ENCODE assay signal across 1 cellular context in the genomic region with DNA sequence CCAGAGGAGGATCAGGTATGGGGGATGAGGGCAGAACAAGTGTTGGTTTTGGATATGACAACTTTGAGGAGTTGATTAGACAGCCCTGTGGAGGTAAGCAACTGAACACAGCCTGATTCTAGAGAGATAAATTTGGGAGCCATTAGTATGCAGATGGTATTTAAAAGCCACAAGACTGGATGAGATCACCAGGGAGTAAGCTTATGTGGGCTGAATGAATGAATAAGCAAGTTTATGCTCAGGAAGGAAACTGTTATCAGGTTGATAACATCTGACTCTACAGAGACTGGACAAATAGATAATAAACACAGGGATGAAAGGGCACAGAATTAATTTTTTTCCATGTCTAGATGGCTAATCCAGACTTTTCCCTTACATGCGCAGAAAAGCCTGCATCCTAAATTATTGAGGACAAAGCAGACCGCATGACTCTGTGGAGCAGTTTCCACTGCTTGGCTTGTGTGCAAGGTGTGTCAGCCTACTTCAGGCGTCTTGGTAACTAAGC.
TF ChIP-seq lines count a peak whose summit lies in the region.

No MANE protein-coding gene starts in this region.

TF ChIP-seq in SK-N-SH, 30 proteins besides CTCF, POLR2A, EP300 and RAD21:
- no peak for TF ChIP-seq FOXJ3 (CRISPR knock-in tag; IDR thresholded peaks at IDR 0.05)
- no peak for TF ChIP-seq ELF1 (IDR thresholded peaks at IDR 0.05)
- TF ChIP-seq MEF2A (IDR thresholded peaks at IDR 0.05; ENCODE audit: borderline replicate concordance, low read depth) = peak; percentile 26; the same call in 1 of the 2 replicates
- TF ChIP-seq, protein P1, sequence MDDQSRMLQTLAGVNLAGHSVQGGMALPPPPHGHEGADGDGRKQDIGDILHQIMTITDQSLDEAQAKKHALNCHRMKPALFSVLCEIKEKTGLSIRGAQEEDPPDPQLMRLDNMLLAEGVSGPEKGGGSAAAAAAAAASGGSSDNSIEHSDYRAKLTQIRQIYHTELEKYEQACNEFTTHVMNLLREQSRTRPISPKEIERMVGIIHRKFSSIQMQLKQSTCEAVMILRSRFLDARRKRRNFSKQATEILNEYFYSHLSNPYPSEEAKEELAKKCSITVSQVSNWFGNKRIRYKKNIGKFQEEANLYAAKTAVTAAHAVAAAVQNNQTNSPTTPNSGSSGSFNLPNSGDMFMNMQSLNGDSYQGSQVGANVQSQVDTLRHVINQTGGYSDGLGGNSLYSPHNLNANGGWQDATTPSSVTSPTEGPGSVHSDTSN (IDR thresholded peaks at IDR 0.05) = peak; percentile 79
- TF ChIP-seq, protein P2, sequence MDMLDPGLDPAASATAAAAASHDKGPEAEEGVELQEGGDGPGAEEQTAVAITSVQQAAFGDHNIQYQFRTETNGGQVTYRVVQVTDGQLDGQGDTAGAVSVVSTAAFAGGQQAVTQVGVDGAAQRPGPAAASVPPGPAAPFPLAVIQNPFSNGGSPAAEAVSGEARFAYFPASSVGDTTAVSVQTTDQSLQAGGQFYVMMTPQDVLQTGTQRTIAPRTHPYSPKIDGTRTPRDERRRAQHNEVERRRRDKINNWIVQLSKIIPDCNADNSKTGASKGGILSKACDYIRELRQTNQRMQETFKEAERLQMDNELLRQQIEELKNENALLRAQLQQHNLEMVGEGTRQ (IDR thresholded peaks at IDR 0.05; ENCODE audit: borderline replicate concordance, low read depth, low read length) = no peak
- TF ChIP-seq, protein P3, sequence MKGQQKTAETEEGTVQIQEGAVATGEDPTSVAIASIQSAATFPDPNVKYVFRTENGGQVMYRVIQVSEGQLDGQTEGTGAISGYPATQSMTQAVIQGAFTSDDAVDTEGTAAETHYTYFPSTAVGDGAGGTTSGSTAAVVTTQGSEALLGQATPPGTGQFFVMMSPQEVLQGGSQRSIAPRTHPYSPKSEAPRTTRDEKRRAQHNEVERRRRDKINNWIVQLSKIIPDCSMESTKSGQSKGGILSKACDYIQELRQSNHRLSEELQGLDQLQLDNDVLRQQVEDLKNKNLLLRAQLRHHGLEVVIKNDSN (IDR thresholded peaks at IDR 0.05; ENCODE audit: borderline replicate concordance, low read depth) = no peak
- TF ChIP-seq GABPA (IDR thresholded peaks at IDR 0.05; ENCODE audit: low read depth) = no peak
- peak; percentile 43; the same call in 1 of the 2 replicates for TF ChIP-seq RXRA (IDR thresholded peaks at IDR 0.05; ENCODE audit: borderline replicate concordance, low read depth)
- peak; percentile 87 for TF ChIP-seq JUND (IDR thresholded peaks at IDR 0.05)
- TF ChIP-seq POLR2AphosphoS5 (IDR thresholded peaks at IDR 0.05; ENCODE audit: low read depth, low read length) = peak; percentile 35; the same call in 1 of the 2 replicates
- TF ChIP-seq YY1 (IDR thresholded peaks at IDR 0.05; ENCODE audit: low read depth) = peak; percentile 41; the same call in 1 of the 2 replicates
- peak; percentile 91 for TF ChIP-seq TCF12 (IDR thresholded peaks at IDR 0.05)
- TF ChIP-seq FOXM1 (IDR thresholded peaks at IDR 0.05; ENCODE audit: low read depth) = peak; percentile 66; the same call in 1 of the 2 replicates
- TF ChIP-seq EZH2phosphoT487 (IDR thresholded peaks at IDR 0.05; ENCODE audit: borderline replicate concordance, low read depth) = no peak
- peak; percentile 72; the same call in 1 of the 2 replicates for TF ChIP-seq TEAD4 (IDR thresholded peaks at IDR 0.05; ENCODE audit: borderline replicate concordance, insufficient read depth)
- no peak for TF ChIP-seq TAF1 (IDR thresholded peaks at IDR 0.05; ENCODE audit: borderline replicate concordance, low read depth, low read length)
- TF ChIP-seq, protein P4, sequence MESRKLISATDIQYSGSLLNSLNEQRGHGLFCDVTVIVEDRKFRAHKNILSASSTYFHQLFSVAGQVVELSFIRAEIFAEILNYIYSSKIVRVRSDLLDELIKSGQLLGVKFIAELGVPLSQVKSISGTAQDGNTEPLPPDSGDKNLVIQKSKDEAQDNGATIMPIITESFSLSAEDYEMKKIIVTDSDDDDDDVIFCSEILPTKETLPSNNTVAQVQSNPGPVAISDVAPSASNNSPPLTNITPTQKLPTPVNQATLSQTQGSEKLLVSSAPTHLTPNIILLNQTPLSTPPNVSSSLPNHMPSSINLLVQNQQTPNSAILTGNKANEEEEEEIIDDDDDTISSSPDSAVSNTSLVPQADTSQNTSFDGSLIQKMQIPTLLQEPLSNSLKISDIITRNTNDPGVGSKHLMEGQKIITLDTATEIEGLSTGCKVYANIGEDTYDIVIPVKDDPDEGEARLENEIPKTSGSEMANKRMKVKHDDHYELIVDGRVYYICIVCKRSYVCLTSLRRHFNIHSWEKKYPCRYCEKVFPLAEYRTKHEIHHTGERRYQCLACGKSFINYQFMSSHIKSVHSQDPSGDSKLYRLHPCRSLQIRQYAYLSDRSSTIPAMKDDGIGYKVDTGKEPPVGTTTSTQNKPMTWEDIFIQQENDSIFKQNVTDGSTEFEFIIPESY (IDR thresholded peaks at IDR 0.05; ENCODE audit: borderline replicate concordance, low read depth) = 0 out of 2 replicates have a peak, but pooled peaks have one; percentile 34
- TF ChIP-seq FOSL2 (IDR thresholded peaks at IDR 0.05; ENCODE audit: borderline replicate concordance, low read depth) = peak; percentile 78
- no peak for TF ChIP-seq MXI1 (IDR thresholded peaks at IDR 0.05; ENCODE audit: low read depth, low read length)
- TF ChIP-seq NFIC (IDR thresholded peaks at IDR 0.05; ENCODE audit: borderline replicate concordance) = peak; percentile 77
TF ChIP-seq in SK-N-SH: peak in this region for 12.
